1 cellular context compared by ENCODE assay signal in genomic region chr2:55617160-55618024, GRCh38.
A peak's percentile ranks its signal among the peaks of the same experiment; 100 is the strongest.
TF ChIP-seq lines count a peak whose summit lies in the region.

Gene PPP4R3B, minus strand, starts transcription at chr2:55617622. Its CDS starts 337 bp downstream, at chr2:55617285.

TF ChIP-seq in HEK293, 187 proteins besides CTCF, POLR2A, EP300 and RAD21 (continued from another document and continues in another):
- TF ChIP-seq PRDM2 (tag by site-specific recombination; IDR thresholded peaks at IDR 0.05; ENCODE audit: borderline replicate concordance): no peak
- no peak for TF ChIP-seq ZNF112 (tag by site-specific recombination; IDR thresholded peaks at IDR 0.05)
- TF ChIP-seq ZBTB48 (tag by site-specific recombination; IDR thresholded peaks at IDR 0.05): no peak
- no peak for TF ChIP-seq ZNF600 (tag by site-specific recombination; IDR thresholded peaks at IDR 0.05)
- TF ChIP-seq ZNF223 (tag by site-specific recombination; IDR thresholded peaks at IDR 0.05): no peak
- peak; percentile 78; the same call in 1 of the 2 replicates for TF ChIP-seq SP7 (tag by site-specific recombination; IDR thresholded peaks at IDR 0.05)
- TF ChIP-seq ZSCAN16 (tag by site-specific recombination; IDR thresholded peaks at IDR 0.05): no peak
- TF ChIP-seq ZNF354C (tag by site-specific recombination; IDR thresholded peaks at IDR 0.05; ENCODE audit: borderline replicate concordance, low read depth): no peak
- TF ChIP-seq SP3 (tag by site-specific recombination; IDR thresholded peaks at IDR 0.05): peak; percentile 97
- no peak for TF ChIP-seq ZNF121 (tag by site-specific recombination; IDR thresholded peaks at IDR 0.05)
- TF ChIP-seq ZNF16 (tag by site-specific recombination; IDR thresholded peaks at IDR 0.05; ENCODE audit: low read depth): no peak
- no peak for TF ChIP-seq MEIS1 (CRISPR knock-in tag; IDR thresholded peaks at IDR 0.05; ENCODE audit: borderline replicate concordance)
- TF ChIP-seq ZNF133 (tag by site-specific recombination; IDR thresholded peaks at IDR 0.05): no peak
- peak; percentile 84 for TF ChIP-seq GLIS1 (tag by site-specific recombination; IDR thresholded peaks at IDR 0.05)
- no peak for TF ChIP-seq ZNF704 (tag by site-specific recombination; IDR thresholded peaks at IDR 0.05)
- TF ChIP-seq ZNF521 (tag by site-specific recombination; IDR thresholded peaks at IDR 0.05): no peak
- TF ChIP-seq ZNF23 (tag by site-specific recombination; IDR thresholded peaks at IDR 0.05; ENCODE audit: borderline replicate concordance): no peak
- TF ChIP-seq ZNF221 (tag by site-specific recombination; IDR thresholded peaks at IDR 0.05; ENCODE audit: borderline replicate concordance): no peak
- TF ChIP-seq ZNF426 (tag by site-specific recombination; IDR thresholded peaks at IDR 0.05): no peak
- peak; percentile 85 for TF ChIP-seq ZNF501 (tag by site-specific recombination; IDR thresholded peaks at IDR 0.05)
- TF ChIP-seq ZBTB7A (tag by site-specific recombination; IDR thresholded peaks at IDR 0.05; ENCODE audit: low read depth): 0 out of 2 replicates have a peak, but pooled peaks have one; percentile 18
- no peak for TF ChIP-seq ZNF624 (tag by site-specific recombination; IDR thresholded peaks at IDR 0.05)
- TF ChIP-seq ZNF366 (tag by site-specific recombination; conservative IDR thresholded peaks at IDR 0.05): peak; percentile 79
- no peak for TF ChIP-seq ZNF645 (tag by site-specific recombination; IDR thresholded peaks at IDR 0.05)
- TF ChIP-seq ZNF433 (tag by site-specific recombination; IDR thresholded peaks at IDR 0.05; ENCODE audit: low read depth): no peak
- TF ChIP-seq ZNF37A (tag by site-specific recombination; IDR thresholded peaks at IDR 0.05): no peak
- no peak for TF ChIP-seq ZNF169 (tag by site-specific recombination; IDR thresholded peaks at IDR 0.05)
- no peak for TF ChIP-seq HOXA7 (CRISPR knock-in tag; IDR thresholded peaks at IDR 0.05; ENCODE audit: borderline replicate concordance)
- TF ChIP-seq ZNF621 (tag by site-specific recombination; IDR thresholded peaks at IDR 0.05): no peak
- TF ChIP-seq ZNF18 (tag by site-specific recombination; IDR thresholded peaks at IDR 0.05): no peak
- TF ChIP-seq ZNF610 (tag by site-specific recombination; IDR thresholded peaks at IDR 0.05; ENCODE audit: borderline replicate concordance): peak; percentile 52; the same call in 1 of the 2 replicates
- TF ChIP-seq ZNF629 (tag by site-specific recombination; IDR thresholded peaks at IDR 0.05): 0 out of 2 replicates have a peak, but pooled peaks have one; percentile 80
- TF ChIP-seq ZNF510 (tag by site-specific recombination; IDR thresholded peaks at IDR 0.05; ENCODE audit: insufficient replicate concordance): no peak
- no peak for TF ChIP-seq MYNN (tag by site-specific recombination; IDR thresholded peaks at IDR 0.05; ENCODE audit: borderline replicate concordance)
- TF ChIP-seq GLIS2 (tag by site-specific recombination; IDR thresholded peaks at IDR 0.05): peak; percentile 65
- TF ChIP-seq ZBTB1 (tag by site-specific recombination; IDR thresholded peaks at IDR 0.05): no peak
- TF ChIP-seq YY1 (tag by site-specific recombination; IDR thresholded peaks at IDR 0.05): peak; percentile 92
- TF ChIP-seq ZNF184 (tag by site-specific recombination; IDR thresholded peaks at IDR 0.05): no peak
- TF ChIP-seq KLF10 (tag by site-specific recombination; IDR thresholded peaks at IDR 0.05): peak; percentile 96
- no peak for TF ChIP-seq WT1 (tag by site-specific recombination; IDR thresholded peaks at IDR 0.05)
- peak; percentile 84 for TF ChIP-seq ZNF639 (tag by site-specific recombination; IDR thresholded peaks at IDR 0.05)
- no peak for TF ChIP-seq ZNF404 (tag by site-specific recombination; IDR thresholded peaks at IDR 0.05)
- TF ChIP-seq ZNF449 (tag by site-specific recombination; IDR thresholded peaks at IDR 0.05): no peak
- no peak for TF ChIP-seq ZNF670 (tag by site-specific recombination; IDR thresholded peaks at IDR 0.05; ENCODE audit: low read depth)
- peak; percentile 35; the same call in 1 of the 2 replicates for TF ChIP-seq ZNF24 (tag by site-specific recombination; IDR thresholded peaks at IDR 0.05)
- TF ChIP-seq HOXC10 (CRISPR knock-in tag; IDR thresholded peaks at IDR 0.05): no peak
- TF ChIP-seq ZNF571 (tag by site-specific recombination; IDR thresholded peaks at IDR 0.05): no peak
- TF ChIP-seq KLF7 (tag by site-specific recombination; IDR thresholded peaks at IDR 0.05; ENCODE audit: borderline replicate concordance): 0 out of 2 replicates have a peak, but pooled peaks have one; percentile 28
- no peak for TF ChIP-seq BCL11A (tag by site-specific recombination; IDR thresholded peaks at IDR 0.05; ENCODE audit: low read depth)
- no peak for TF ChIP-seq ZNF148 (tag by site-specific recombination; IDR thresholded peaks at IDR 0.05; ENCODE audit: borderline replicate concordance)
- TF ChIP-seq ZSCAN4 (tag by site-specific recombination; IDR thresholded peaks at IDR 0.05): no peak; the same call in 1 of the 2 replicates
